In genomic region chr17:19448341-19449268, GRCh38 we compare ENCODE assay signal across 8 cellular contexts. TPM values are rescaled to one million over a fixed set of nuclear protein-coding genes. Genes with fewer than 3 reads are reported as not detected.
DNase-seq lines count a peak whose midpoint lies in the region; ATAC-seq, FAIRE-seq and TF ChIP-seq lines count a peak whose summit lies in the region.

No MANE protein-coding gene starts in this region.

- no peaks in the 10 kb centered on the region for H3K27me3 ChIP-seq in endodermal cell (ENCODE audit: control insufficient read depth, insufficient read depth, low read length, poor library complexity, severe bottlenecking)
- no peaks in the 10 kb centered on the region for H3K27me3 ChIP-seq in CD8-positive, alpha-beta memory T cell (ENCODE audit: insufficient read depth, low read length, poor library complexity, severe bottlenecking)

- DNase-seq in A549 (ENCODE audit: low read depth in 1 of 2, low spot score in 1 of 2): peak in 1 of 2 experiments; percentile 76
- peak; percentile 79 for DNase-seq in NCI-H446 treated with DMSO at 0.1 percent for 48 hours (lab: John Stamatoyannopoulos, UW)
- peak; percentile 37 for DNase-seq in endodermal cell
- DNase-seq in midbrain (lab: John Stamatoyannopoulos, UW): peak; percentile 76
- DNase-seq in activated CD4-positive, alpha-beta memory T cell treated with anti-CD3 and anti-CD28 coated beads, Interleukin-2, amount 10 ng/mL, durations not matched to agents 7 days and 5 days: no peak
- DNase-seq in CD8-positive, alpha-beta memory T cell: no peak
- DNase-seq in HuH-7 (ENCODE audit: low spot score): no peak

- H3K4me3 Mint-ChIP-seq in endodermal cell: no peak overlapping the region
- H3K4me3 Mint-ChIP-seq in activated CD4-positive, alpha-beta memory T cell treated with anti-CD3 and anti-CD28 coated beads, Interleukin-2, amount 10 ng/mL, durations not matched to agents 7 days and 5 days: no peak overlapping the region
- H3K4me3 Mint-ChIP-seq in CD8-positive, alpha-beta memory T cell: no peak overlapping the region

- H3K9ac ChIP-seq in endodermal cell (ENCODE audit: extremely low read depth, low read length, poor library complexity, severe bottlenecking): no peak overlapping the region

- peaks cover 28% of the 10 kb centered on the region for H3K36me3 Mint-ChIP-seq in endodermal cell (ENCODE audit: low read depth)
- H3K36me3 Mint-ChIP-seq in activated CD4-positive, alpha-beta memory T cell treated with anti-CD3 and anti-CD28 coated beads, Interleukin-2, amount 10 ng/mL, durations not matched to agents 7 days and 5 days (ENCODE audit: low read depth): peaks cover 2% of the 10 kb centered on the region
- H3K36me3 Mint-ChIP-seq in CD8-positive, alpha-beta memory T cell: peaks cover 0 to 6% (median 0%) of the 10 kb centered on the region in 3 donors

- H3K4me3 ChIP-seq in A549 (no peak overlapping the region), endodermal cell (ENCODE audit: low read length) (peak overlapping the region; percentile 23)
- no peak overlapping the region for H3K4me3 ChIP-seq in CD8-positive, alpha-beta memory T cell (ENCODE audit: low read length)

- CTCF ChIA-PET in A549 (lab: Yijun Ruan, JAX): interaction anchor here (0.5 to 9.8 kb wide), 23 partner anchors 10 to 318 kb away, joined by 3 to 362 read pairs (median 17); partner anchors contain the start of genes B9D1, MAPK7, MFAP4 and RNF112
- CTCF ChIA-PET in activated CD4-positive, alpha-beta memory T cell treated with anti-CD3 and anti-CD28 coated beads, Interleukin-2, amount 10 ng/mL, durations not matched to agents 7 days and 5 days (lab: Charles Lee): interaction anchor here (1.3 to 9.3 kb wide), 4 partner anchors 71 to 142 kb away, joined by 3 to 128 read pairs (median 14); partner anchors contain the start of genes B9D1 and MAPK7
- CTCF ChIA-PET in CD8-positive, alpha-beta memory T cell (lab: Charles Lee): interaction anchor here (1.7 to 10.0 kb wide), 4 partner anchors 8 to 92 kb away, joined by 10 to 152 read pairs (median 13); partner anchors contain the start of gene B9D1

- H3K9me3 ChIP-seq in A549: peaks cover 16% of the 10 kb centered on the region
- H3K9me3 ChIP-seq in endodermal cell (ENCODE audit: control insufficient read depth, low read length): peaks cover 63% of the 10 kb centered on the region
- no peaks in the 10 kb centered on the region for H3K9me3 ChIP-seq in CD8-positive, alpha-beta memory T cell (ENCODE audit: low read length)

- H3K27me3 Mint-ChIP-seq in endodermal cell (ENCODE audit: insufficient read depth): no peaks in the 10 kb centered on the region
- H3K27me3 Mint-ChIP-seq in activated CD4-positive, alpha-beta memory T cell treated with anti-CD3 and anti-CD28 coated beads, Interleukin-2, amount 10 ng/mL, durations not matched to agents 7 days and 5 days: peaks cover 41% of the 10 kb centered on the region
- H3K27me3 Mint-ChIP-seq in CD8-positive, alpha-beta memory T cell: peaks cover 8 to 33% of the 10 kb centered on the region in 2 donors

- POLR2A ChIA-PET in A549 (lab: Yijun Ruan, JAX): interaction anchor here (1.1 to 3.6 kb wide), 3 partner anchors 71 to 94 kb away, joined by 3 to 26 read pairs (median 11); partner anchors contain the start of genes B9D1 and MAPK7
- POLR2A ChIA-PET in activated CD4-positive, alpha-beta memory T cell treated with anti-CD3 and anti-CD28 coated beads, Interleukin-2, amount 10 ng/mL, durations not matched to agents 7 days and 5 days (lab: Charles Lee): interaction anchor here (1.7 kb wide), 1 partner anchor 86 kb away, joined by 5 read pairs; the partner anchor contains the start of gene B9D1
- POLR2A ChIA-PET in CD8-positive, alpha-beta memory T cell (lab: Charles Lee): no interaction called here

- TF ChIP-seq EP300 in A549 (IDR thresholded peaks at IDR 0.05): no peak

- peak overlapping the region; percentile 13 for H3K27ac Mint-ChIP-seq in endodermal cell
- H3K27ac Mint-ChIP-seq in activated CD4-positive, alpha-beta memory T cell treated with anti-CD3 and anti-CD28 coated beads, Interleukin-2, amount 10 ng/mL, durations not matched to agents 7 days and 5 days: no peak overlapping the region
- H3K27ac Mint-ChIP-seq in CD8-positive, alpha-beta memory T cell: peak overlapping the region in 1 of 8 donors; percentile 17

- peak overlapping the region; percentile 56 to 82 for H3K27ac ChIP-seq in A549
- no peak overlapping the region for H3K27ac ChIP-seq in endodermal cell (ENCODE audit: low read depth, low read length)
- H3K27ac ChIP-seq in CD8-positive, alpha-beta memory T cell (ENCODE audit: low read depth, low read length): no peak overlapping the region

- TF ChIP-seq CTCF in A549 (IDR thresholded peaks at IDR 0.05) (no peak), endodermal cell (conservative IDR thresholded peaks at IDR 0.05) (no peak)

- H3K4me1 ChIP-seq in A549: peaks cover 29% of the 10 kb centered on the region
- peaks cover 3% of the 10 kb centered on the region for H3K4me1 ChIP-seq in endodermal cell (ENCODE audit: control insufficient read depth, insufficient read depth, low read length)
- no peaks in the 10 kb centered on the region for H3K4me1 ChIP-seq in CD8-positive, alpha-beta memory T cell (ENCODE audit: insufficient read depth, low read length)

- FAIRE-seq in A549 (lab: Jason Lieb, UNC): no peak

- no peak for TF ChIP-seq RAD21 in A549 (conservative IDR thresholded peaks at IDR 0.05 in 1 of 2, IDR thresholded peaks at IDR 0.05 in 1 of 2)

- ATAC-seq in A549 (peak; percentile 82 to 87), HG03159 (IDR thresholded peaks at IDR 0.05; ENCODE audit: unreplicated experiment) (no peak)

- 43% methylated on average over 8 of the region's 8 CpGs for whole genome bisulfite sequencing in A549 (ENCODE audit: missing lambda C conversion rate)
- 90 to 92% methylated on average over 4 to 8 of the region's 8 CpGs for WGBS in endodermal cell (ENCODE audit: insufficient coverage in 1 of 2, insufficient read length in 1 of 2), 2 experiments

- peak overlapping the region; percentile 56 for H3K4me2 ChIP-seq in A549

- TF ChIP-seq POLR2A in A549 (IDR thresholded peaks at IDR 0.05; ENCODE audit: low read length): no peak

- peaks cover 41% of the 10 kb centered on the region for H3K9me3 Mint-ChIP-seq in endodermal cell
- H3K9me3 Mint-ChIP-seq in activated CD4-positive, alpha-beta memory T cell treated with anti-CD3 and anti-CD28 coated beads, Interleukin-2, amount 10 ng/mL, durations not matched to agents 7 days and 5 days: peaks cover 9% of the 10 kb centered on the region
- H3K9me3 Mint-ChIP-seq in CD8-positive, alpha-beta memory T cell: peaks cover 7 to 9% (median 8%) of the 10 kb centered on the region in 5 donors

- peaks cover 12% of the 10 kb centered on the region for H3K36me3 ChIP-seq in endodermal cell (ENCODE audit: control insufficient read depth, insufficient read depth, low read length)
- H3K36me3 ChIP-seq in CD8-positive, alpha-beta memory T cell (ENCODE audit: insufficient read depth, low read length): no peaks in the 10 kb centered on the region

- peaks cover 28% of the 10 kb centered on the region for H3K4me1 Mint-ChIP-seq in endodermal cell
- H3K4me1 Mint-ChIP-seq in activated CD4-positive, alpha-beta memory T cell treated with anti-CD3 and anti-CD28 coated beads, Interleukin-2, amount 10 ng/mL, durations not matched to agents 7 days and 5 days: peaks cover 3% of the 10 kb centered on the region
- peaks cover 0 to 5% (median 3%) of the 10 kb centered on the region in 3 donors for H3K4me1 Mint-ChIP-seq in CD8-positive, alpha-beta memory T cell

TF ChIP-seq in A549, 52 proteins besides CTCF, POLR2A, EP300 and RAD21 (continues in another document):
- TF ChIP-seq REST (IDR thresholded peaks at IDR 0.05) (no peak), FOSL2 (IDR thresholded peaks at IDR 0.05) (no peak), FOSL2 (CRISPR knock-in tag; IDR thresholded peaks at IDR 0.05) (peak; percentile 42; the same call in 1 of the 2 replicates), CHD2 (IDR thresholded peaks at IDR 0.05; ENCODE audit: low read length, partially characterized antibody) (no peak), RARB (CRISPR knock-in tag; IDR thresholded peaks at IDR 0.05) (no peak), MYC (IDR thresholded peaks at IDR 0.05; ENCODE audit: borderline replicate concordance, low read length) (no peak), HEYL (CRISPR knock-in tag; IDR thresholded peaks at IDR 0.05) (no peak), TP53 (CRISPR knock-in tag; IDR thresholded peaks at IDR 0.05) (no peak)

RNA-seq across cellular contexts. Expression of gene RNF112, which starts 37.6 kb away (rescaled TPM):
- polyA plus RNA-seq in A549 (2011; rRNA removed): 0.27 and 0.65 TPM in 2 replicates
- 0.15 and 0.21 TPM in 2 replicates for polyA plus RNA-seq in A549 (2012; cell fraction: cytosol; rRNA removed)
- polyA plus RNA-seq in A549 (2012; cell fraction: nucleus; rRNA removed): 2.4 and 5.1 TPM in 2 replicates
- 0.66 to 2.7 TPM (median 1.4 TPM) in 3 replicates for polyA plus RNA-seq in A549 (2017; fragmentation: RNase III; extraction: RNeasy Plus Mini Kit Qiagen cat#74134 plus additional on column Dnase treatment)
- 0.17 TPM in 1 of 2 replicates, not detected in the other for polyA minus RNA-seq in A549 (2011; rRNA and poly(A)+ RNA removed)
- total RNA-seq in endodermal cell: 1 to 10 TPM; 1.1 to 1.9 TPM
- 1.4 TPM for polyA plus RNA-seq in endodermal cell (2013, experiment 1 of 2)
- 1.1 TPM for polyA plus RNA-seq in endodermal cell (2013, experiment 2 of 2)
- total RNA-seq in activated CD4-positive, alpha-beta memory T cell treated with anti-CD3 and anti-CD28 coated beads, Interleukin-2, amount 10 ng/mL, durations not matched to agents 7 days and 5 days: under 1 TPM; 0.58 to 0.60 TPM
- under 1 TPM; 0.18 to 0.22 TPM for total RNA-seq in CD8-positive, alpha-beta memory T cell
- polyA plus RNA-seq in CD8-positive, alpha-beta memory T cell: not detected

Comparison
In these comparisons a context has a peak if more than half of its experiments do, and no peak if none do; other contexts are left out.
1. DNase-seq: peak in NCI-H446 treated with DMSO at 0.1 percent for 48 hours (single experiment), endodermal cell (single experiment) and midbrain (single experiment); none in activated CD4-positive, alpha-beta memory T cell treated with anti-CD3 and anti-CD28 coated beads, Interleukin-2, amount 10 ng/mL, durations not matched to agents 7 days and 5 days (single experiment), CD8-positive, alpha-beta memory T cell (0 of 5) and HuH-7 (single experiment).
2. H3K27ac ChIP-seq: peak in A549 (2 of 2); none in endodermal cell (single experiment) and CD8-positive, alpha-beta memory T cell (single experiment).